ENCODE assay signal across 9 cellular contexts in genomic region chr13:25171170-25171516, GRCh38.
A peak's percentile ranks its signal among the peaks of the same experiment; 100 is the strongest.
DNase-seq lines count a peak whose midpoint lies in the region; ATAC-seq and TF ChIP-seq lines count a peak whose summit lies in the region.
"Had no signal": no experiment of that assay in that cellular context is flagged by ENCODE, and none has a peak within 500 bp of the region (broad histone marks: within the 10 kb centered on the region; RNA-seq: fewer than 3 reads in every experiment).

No MANE protein-coding gene starts in this region.

- no peak for ATAC-seq in GM19395 (IDR thresholded peaks at IDR 0.05; ENCODE audit: unreplicated experiment)
- ATAC-seq in HG03342 (IDR thresholded peaks at IDR 0.05; ENCODE audit: unreplicated experiment), result no peak

- no peaks in the 10 kb centered on the region for H3K79me2 ChIP-seq in MM.1S (ENCODE audit: low read length)
- H3K79me2 ChIP-seq in parathyroid adenoma, result no peaks in the 10 kb centered on the region

- peak overlapping the region; percentile 68; the same call in 1 of the 2 replicates for H3K9ac ChIP-seq in ES-I3 (ENCODE audit: low read depth, low read length)
- no peak overlapping the region for H3K9ac ChIP-seq in MM.1S (ENCODE audit: low read length)
- H3K9ac ChIP-seq in endocrine pancreas (ENCODE audit: control insufficient read depth, insufficient read depth, low read length), result peak overlapping the region; percentile 31
- H3K9ac ChIP-seq in parathyroid adenoma, result no peak overlapping the region

- H4K20me1 ChIP-seq in MM.1S (ENCODE audit: insufficient read depth, low read length), result no peaks in the 10 kb centered on the region

- H3K27me3 ChIP-seq in MM.1S (replicated peaks; ENCODE audit: insufficient read depth, low read length), result peaks cover 8% of the 10 kb centered on the region; the same call in 1 of the 2 replicates
- H3K27me3 ChIP-seq in endocrine pancreas (ENCODE audit: control insufficient read depth, insufficient read depth, low read length), result peaks cover 4% of the 10 kb centered on the region
- H3K27me3 ChIP-seq in parathyroid adenoma (ENCODE audit: control insufficient read depth, insufficient read depth, low read length), result no peaks in the 10 kb centered on the region

- TF ChIP-seq CTCF in MM.1S (IDR thresholded peaks at IDR 0.05; ENCODE audit: low read length) (no peak), parathyroid adenoma (IDR thresholded peaks at IDR 0.05) (no peak)

- H2AFZ ChIP-seq in MM.1S (ENCODE audit: low read length), result no peak overlapping the region
- H2AFZ ChIP-seq in parathyroid adenoma, result peak overlapping the region; percentile 77

- H3K36me3 ChIP-seq in ES-I3 (ENCODE audit: insufficient read depth, low read length) (no peaks in the 10 kb centered on the region), MM.1S (replicated peaks; ENCODE audit: insufficient read depth, low read length) (no peaks in the 10 kb centered on the region), endocrine pancreas (ENCODE audit: control insufficient read depth, insufficient read depth, low read length) (no peaks in the 10 kb centered on the region), parathyroid adenoma (ENCODE audit: control insufficient read depth, insufficient read depth, low read length) (no peaks in the 10 kb centered on the region)

- H3K9me3 ChIP-seq in ES-I3 (ENCODE audit: control insufficient read depth, insufficient read depth, low read length) (no peaks in the 10 kb centered on the region), MM.1S (replicated peaks; ENCODE audit: insufficient read depth, low read length) (no peaks in the 10 kb centered on the region), endocrine pancreas (ENCODE audit: control insufficient read depth, low read length) (no peaks in the 10 kb centered on the region), parathyroid adenoma (ENCODE audit: control insufficient read depth, low read length) (no peaks in the 10 kb centered on the region)

- H3K9me2 ChIP-seq in MM.1S (replicated peaks; ENCODE audit: insufficient read depth, low read length), result no peaks in the 10 kb centered on the region

- H3K27ac ChIP-seq in MM.1S (ENCODE audit: low read length) (no peak overlapping the region), parathyroid adenoma (no peak overlapping the region)

- peaks cover 6% of the 10 kb centered on the region for H3K4me1 ChIP-seq in ES-I3 (ENCODE audit: insufficient read depth, low read length)
- no peaks in the 10 kb centered on the region for H3K4me1 ChIP-seq in MM.1S (ENCODE audit: low read length)
- no peaks in the 10 kb centered on the region for H3K4me1 ChIP-seq in endocrine pancreas (ENCODE audit: control insufficient read depth, insufficient read depth, low read length)
- no peaks in the 10 kb centered on the region for H3K4me1 ChIP-seq in parathyroid adenoma

- DNase-seq in MM.1S (no peak), GF-D8 (lab: John Stamatoyannopoulos, UW) (no peak), CD1c-positive myeloid dendritic cell (ENCODE audit: extremely low spot score) (no peak)
- DNase-seq: activated CD4-positive, alpha-beta T cell treated with anti-CD3 and anti-CD28 coated beads for 1 hour had no signal

- H3F3A ChIP-seq in MM.1S (ENCODE audit: insufficient read depth, low read length), result no peaks in the 10 kb centered on the region

- H3K4me2 ChIP-seq in MM.1S (ENCODE audit: low read depth, low read length) (peak overlapping the region; percentile 59; the same call in 1 of the 2 replicates), parathyroid adenoma (ENCODE audit: low read length) (peak overlapping the region; percentile 68)

- H3K4me3 ChIP-seq in MM.1S (ENCODE audit: low read length) (peak overlapping the region; percentile 37; the same call in 1 of the 2 replicates), endocrine pancreas (ENCODE audit: control insufficient read depth, insufficient read depth, low read length) (no peak overlapping the region), parathyroid adenoma (ENCODE audit: low read depth, low read length) (peak overlapping the region; percentile 57)

Comparison
In these comparisons a context has a peak if more than half of its experiments do, and no peak if none do; other contexts are left out.
1. H3K9ac ChIP-seq: peak in ES-I3 (single experiment) and endocrine pancreas (single experiment); none in MM.1S (single experiment) and parathyroid adenoma (single experiment).